8 cellular contexts compared by ENCODE assay signal in the genomic region with DNA sequence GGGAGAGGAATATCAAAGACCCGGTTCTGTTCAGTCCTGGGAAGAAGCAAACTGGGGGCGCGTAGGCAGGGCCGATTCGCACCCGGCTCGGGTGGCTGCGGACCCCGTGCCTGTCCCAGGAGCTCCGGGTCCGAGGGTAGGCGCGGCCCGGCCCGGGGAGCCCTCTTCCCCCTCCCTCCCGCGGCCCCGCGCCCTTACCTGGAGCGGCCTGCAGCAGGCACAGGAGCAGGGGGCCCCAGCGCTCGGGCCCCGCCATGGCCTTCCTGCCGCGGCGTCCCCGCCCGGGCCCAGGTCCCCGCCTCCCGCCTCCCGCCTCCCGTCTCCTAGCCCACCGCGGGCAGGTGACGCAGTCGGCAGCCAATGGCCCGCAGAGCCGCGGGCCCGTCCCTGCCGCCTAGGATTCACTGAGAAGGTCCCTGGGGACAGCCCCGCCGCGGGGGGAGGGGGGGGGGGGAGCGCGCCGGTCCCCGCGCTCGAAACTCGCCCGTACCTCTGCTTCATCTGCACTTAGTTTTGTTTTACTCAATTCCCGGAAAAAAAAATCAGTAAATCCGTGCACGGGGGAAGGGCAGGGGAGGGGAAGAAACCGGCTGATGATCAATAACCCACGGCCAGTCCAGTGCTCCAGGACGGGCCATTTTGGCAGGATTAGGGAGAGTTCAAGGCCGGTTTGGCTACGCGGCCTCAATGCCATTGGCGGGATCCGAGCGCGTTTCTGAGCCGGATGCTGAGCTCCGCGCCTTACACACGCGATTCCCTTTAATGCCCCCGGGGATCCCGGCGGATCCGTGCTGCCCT. TPM values are rescaled to one million over a fixed set of nuclear protein-coding genes. Genes with fewer than 3 reads are reported as not detected.
DNase-seq lines count a peak whose midpoint lies in the region; ATAC-seq and TF ChIP-seq lines count a peak whose summit lies in the region.

A gene (minus strand): TSS at position 297 of the 798 bp plus-strand sequence. CDS start 41 bp downstream, at position 256.

- H2AFZ ChIP-seq in HCT116 (ENCODE audit: low read depth, low read length, poor library complexity, severe bottlenecking), result peak within 1 kb of the TSS; percentile 86

- no peak within 1 kb of the TSS for H3K27ac Mint-ChIP-seq in glutamatergic neuron (ENCODE audit: unreplicated experiment)

- CTCF ChIA-PET in HCT116 (lab: Charles Lee), result interaction anchor here (1.6 to 2.9 kb wide), 4 partner anchors 12 to 205 kb away, joined by 9 to 13 read pairs (median 10); no protein-coding TSS in a partner anchor

- peaks cover 2% of the 10 kb centered on the region for H3K4me1 Mint-ChIP-seq in glutamatergic neuron (ENCODE audit: low read depth, unreplicated experiment)

- BruUV-seq in HCT116 (replicated peaks; lab: Mats Ljungman, UMichigan), result TSS peak; percentile 64

- peak within 1 kb of the TSS; percentile 77 for H3K9ac ChIP-seq in HCT116 (ENCODE audit: low read length)

- H3K4me3 ChIP-seq in BE2C (ENCODE audit: low read depth, low read length), result peak within 1 kb of the TSS; percentile 32
- H3K4me3 ChIP-seq in HCT116 (replicated peaks in 1 of 2; ENCODE audit: low read depth in 1 of 2, low read length in 2 of 2), result peak within 1 kb of the TSS; percentile 51 to 62
- H3K4me3 ChIP-seq in upper lobe of right lung, result peak within 1 kb of the TSS; percentile 65

- POLR2A ChIA-PET in HCT116 (lab: Charles Lee), result interaction anchor here (1.3 kb wide), 1 partner anchor 37 kb away, joined by 4 read pairs; no protein-coding TSS in a partner anchor

- intact Hi-C loops in HCT116 (cut with micrococcal nuclease), result no loop called here
- intact Hi-C loops in posterior cingulate gyrus (cut with DNase I), result no loop called here
- intact Hi-C loops in upper lobe of right lung (cut with DNase I), result no loop called here

- peaks cover 5% of the 10 kb centered on the region for H3K27me3 ChIP-seq in BE2C
- H3K27me3 ChIP-seq in HCT116 (ENCODE audit: insufficient read depth, low read length), result no peaks in the 10 kb centered on the region
- H3K27me3 ChIP-seq in upper lobe of right lung, result no peaks in the 10 kb centered on the region

- TF ChIP-seq CTCF in BE2C (IDR thresholded peaks at IDR 0.05; ENCODE audit: low read depth, low read length) (no peak), HCT116 (IDR thresholded peaks at IDR 0.05 in 2 of 3, conservative IDR thresholded peaks at IDR 0.05 in 1 of 3; ENCODE audit: borderline replicate concordance in 1 of 3, insufficient read depth in 1 of 3, low read depth in 2 of 3, low read length in 2 of 3) (no peak), glutamatergic neuron (IDR thresholded peaks at IDR 0.05; ENCODE audit: partially characterized antibody, unreplicated experiment) (no peak), upper lobe of right lung (IDR thresholded peaks at IDR 0.05) (no peak)

- peak within 1 kb of the TSS; percentile 54; the same call in 1 of the 2 replicates for H3K27ac ChIP-seq in HCT116 (ENCODE audit: low read depth, low read length)
- peak within 1 kb of the TSS; percentile 77 for H3K27ac ChIP-seq in upper lobe of right lung

- H3K36me3 Mint-ChIP-seq in glutamatergic neuron (ENCODE audit: unreplicated experiment), result no peaks in the 10 kb centered on the region

- peak within 1 kb of the TSS; percentile 70 for H3K4me2 ChIP-seq in HCT116 (ENCODE audit: low read length)

- H3K4me1 ChIP-seq in BE2C, result no peaks in the 10 kb centered on the region
- H3K4me1 ChIP-seq in HCT116 (ENCODE audit: control insufficient read depth in 1 of 2, insufficient read depth in 2 of 2, low read length in 2 of 2), result peaks cover 15 to 35% of the 10 kb centered on the region in 2 experiments; a peak in 3 of 4 replicates
- H3K4me1 ChIP-seq in upper lobe of right lung, result peaks cover 30% of the 10 kb centered on the region

- H4K20me1 ChIP-seq in HCT116 (ENCODE audit: insufficient read depth), result no peaks in the 10 kb centered on the region

- peaks cover 13% of the 10 kb centered on the region for H3K27me3 Mint-ChIP-seq in glutamatergic neuron (ENCODE audit: unreplicated experiment)

- no peaks in the 10 kb centered on the region for H3K9me2 ChIP-seq in HCT116 (ENCODE audit: insufficient read depth)

- no peaks in the 10 kb centered on the region for H3K9me3 ChIP-seq in BE2C
- H3K9me3 ChIP-seq in HCT116 (ENCODE audit: control insufficient read depth in 1 of 2, insufficient read depth in 1 of 2, low read depth in 1 of 2, low read length in 2 of 2), result no peaks in the 10 kb centered on the region
- H3K9me3 ChIP-seq in upper lobe of right lung, result no peaks in the 10 kb centered on the region

- peak within 1 kb of the TSS; percentile 82 for H3K4me3 Mint-ChIP-seq in glutamatergic neuron (ENCODE audit: unreplicated experiment)

- H3K9me3 Mint-ChIP-seq in glutamatergic neuron (ENCODE audit: unreplicated experiment), result peaks cover 5% of the 10 kb centered on the region

- RAD21 ChIA-PET in HCT116 (lab: Charles Lee; ENCODE audit: low non-redundant PET in 1 of 2, low total read pairs in 2 of 2, uncharacterized antibody in 2 of 2, unreplicated experiment in 2 of 2), result interaction anchor here in 1 of 2 experiments (0.7 kb wide), 1 partner anchor 92 kb away, joined by 4 read pairs; no protein-coding TSS in a partner anchor

- H3K79me2 ChIP-seq in HCT116 (ENCODE audit: insufficient read depth, low read length), result peaks cover 14% of the 10 kb centered on the region; the same call in 1 of the 2 replicates

- no peaks in the 10 kb centered on the region for H3K36me3 ChIP-seq in BE2C
- no peaks in the 10 kb centered on the region for H3K36me3 ChIP-seq in HCT116 (ENCODE audit: control insufficient read depth in 1 of 2, insufficient read depth in 2 of 2, low read length in 2 of 2)
- no peaks in the 10 kb centered on the region for H3K36me3 ChIP-seq in upper lobe of right lung

- TF ChIP-seq RAD21 in HCT116 (IDR thresholded peaks at IDR 0.05; ENCODE audit: low read depth), result no peak

- DNase-seq in BE2C (peak; percentile 33), HCT116 (ENCODE audit: low read depth, low spot score) (peak; percentile 58), NCI-H82 treated with DMSO at 0.1 percent for 48 hours (lab: John Stamatoyannopoulos, UW; ENCODE audit: unreplicated experiment) (peak; percentile 47), glutamatergic neuron (peak; percentile 48), posterior cingulate gyrus (peak in 9 of 10 donors; percentile 19 to 92 (median 60)), upper lobe of right lung (peak; percentile 91)
- peak; percentile 53 for DNase-seq in activated effector memory CD4-positive, alpha-beta T cell treated with Interleukin-2 at 50 U/mL for 16 hours

- peak; percentile 18 for TF ChIP-seq POLR2A in HCT116 (IDR thresholded peaks at IDR 0.05; ENCODE audit: borderline replicate concordance, extremely low read depth, insufficient read depth, insufficient read length)

- ATAC-seq in HCT116, result peak; percentile 95
- peak; percentile 90 for ATAC-seq in upper lobe of right lung
- no peak for ATAC-seq in GM21717 (IDR thresholded peaks at IDR 0.05; ENCODE audit: unreplicated experiment)

TF ChIP-seq in HCT116, 20 proteins besides CTCF, POLR2A, EP300 and RAD21:
- peak; percentile 78 for TF ChIP-seq POLR2AphosphoS5 (IDR thresholded peaks at IDR 0.05; ENCODE audit: low read depth, low read length)
- TF ChIP-seq ZFX (IDR thresholded peaks at IDR 0.05), result peak; percentile 58; the same call in 1 of the 2 replicates
- TF ChIP-seq, protein P1, sequence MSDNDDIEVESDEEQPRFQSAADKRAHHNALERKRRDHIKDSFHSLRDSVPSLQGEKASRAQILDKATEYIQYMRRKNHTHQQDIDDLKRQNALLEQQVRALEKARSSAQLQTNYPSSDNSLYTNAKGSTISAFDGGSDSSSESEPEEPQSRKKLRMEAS (IDR thresholded peaks at IDR 0.05), result no peak
- TF ChIP-seq EZH2phosphoT487 (IDR thresholded peaks at IDR 0.05; ENCODE audit: borderline replicate concordance), result no peak
- TF ChIP-seq YY1 (IDR thresholded peaks at IDR 0.05; ENCODE audit: extremely low read depth, insufficient replicate concordance, low read depth, low read length), result peak; percentile 70
- no peak for TF ChIP-seq EGR1 (IDR thresholded peaks at IDR 0.05; ENCODE audit: low read depth)
- TF ChIP-seq ZNF274 (IDR thresholded peaks at IDR 0.05; ENCODE audit: low read depth, low read length), result no peak
- TF ChIP-seq EZH2 (IDR thresholded peaks at IDR 0.05), result no peak
- TF ChIP-seq CBX3 (IDR thresholded peaks at IDR 0.05; ENCODE audit: low read depth), result no peak

RNA-seq across cellular contexts. Expression of the gene that starts here (rescaled TPM):
- not detected for polyA plus RNA-seq in BE2C (2012; ENCODE audit: insufficient read depth, insufficient read length, low read depth)
- total RNA-seq in HCT116 (2021; ENCODE audit: unreplicated experiment), result 7.6 TPM
- 5.0 TPM in 2 replicates for polyA plus RNA-seq in HCT116 (2012)
- 0.47 TPM for total RNA-seq in glutamatergic neuron (ENCODE audit: unreplicated experiment)
- 11.1 TPM for total RNA-seq in upper lobe of right lung

Comparison
In these comparisons a context has a peak if more than half of its experiments do, and no peak if none do; other contexts are left out.
1. Peak in DNase-seq in glutamatergic neuron; RNA of the gene not detected or under 1 TPM.
2. DNase-seq: peak in every context shown above with its lines; median percentile 91 in upper lobe of right lung; 60 in posterior cingulate gyrus; 58 in HCT116; 53 in activated effector memory CD4-positive, alpha-beta T cell treated with Interleukin-2 at 50 U/mL for 16 hours; 48 in glutamatergic neuron; 47 in NCI-H82 treated with DMSO at 0.1 percent for 48 hours; 33 in BE2C.